ENCODE assay signal across 1 cellular context in the genomic region with DNA sequence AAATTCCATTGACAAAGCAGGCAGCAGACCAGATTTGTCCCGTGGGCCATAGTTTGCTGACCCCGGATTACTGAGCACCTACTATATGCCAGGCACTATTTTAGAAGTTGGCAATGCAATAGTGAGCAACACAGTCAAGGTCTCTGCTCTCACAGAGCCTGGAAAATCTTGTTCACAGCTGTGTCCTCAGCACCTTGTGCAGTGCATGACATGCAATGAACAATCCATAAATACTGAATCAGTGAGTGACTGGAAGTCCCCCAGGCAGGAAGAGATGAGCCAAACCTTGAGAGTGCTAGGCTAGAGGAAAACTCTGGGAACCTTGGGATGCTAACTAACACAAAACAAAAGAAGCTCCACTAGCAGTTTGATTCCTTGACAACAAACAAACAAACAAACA.
TF ChIP-seq lines count a peak whose summit lies in the region.

No MANE protein-coding gene starts in this region.

TF ChIP-seq in H1, 55 proteins besides CTCF, POLR2A, EP300 and RAD21 (continued from another document):
- TF ChIP-seq, protein P1, sequence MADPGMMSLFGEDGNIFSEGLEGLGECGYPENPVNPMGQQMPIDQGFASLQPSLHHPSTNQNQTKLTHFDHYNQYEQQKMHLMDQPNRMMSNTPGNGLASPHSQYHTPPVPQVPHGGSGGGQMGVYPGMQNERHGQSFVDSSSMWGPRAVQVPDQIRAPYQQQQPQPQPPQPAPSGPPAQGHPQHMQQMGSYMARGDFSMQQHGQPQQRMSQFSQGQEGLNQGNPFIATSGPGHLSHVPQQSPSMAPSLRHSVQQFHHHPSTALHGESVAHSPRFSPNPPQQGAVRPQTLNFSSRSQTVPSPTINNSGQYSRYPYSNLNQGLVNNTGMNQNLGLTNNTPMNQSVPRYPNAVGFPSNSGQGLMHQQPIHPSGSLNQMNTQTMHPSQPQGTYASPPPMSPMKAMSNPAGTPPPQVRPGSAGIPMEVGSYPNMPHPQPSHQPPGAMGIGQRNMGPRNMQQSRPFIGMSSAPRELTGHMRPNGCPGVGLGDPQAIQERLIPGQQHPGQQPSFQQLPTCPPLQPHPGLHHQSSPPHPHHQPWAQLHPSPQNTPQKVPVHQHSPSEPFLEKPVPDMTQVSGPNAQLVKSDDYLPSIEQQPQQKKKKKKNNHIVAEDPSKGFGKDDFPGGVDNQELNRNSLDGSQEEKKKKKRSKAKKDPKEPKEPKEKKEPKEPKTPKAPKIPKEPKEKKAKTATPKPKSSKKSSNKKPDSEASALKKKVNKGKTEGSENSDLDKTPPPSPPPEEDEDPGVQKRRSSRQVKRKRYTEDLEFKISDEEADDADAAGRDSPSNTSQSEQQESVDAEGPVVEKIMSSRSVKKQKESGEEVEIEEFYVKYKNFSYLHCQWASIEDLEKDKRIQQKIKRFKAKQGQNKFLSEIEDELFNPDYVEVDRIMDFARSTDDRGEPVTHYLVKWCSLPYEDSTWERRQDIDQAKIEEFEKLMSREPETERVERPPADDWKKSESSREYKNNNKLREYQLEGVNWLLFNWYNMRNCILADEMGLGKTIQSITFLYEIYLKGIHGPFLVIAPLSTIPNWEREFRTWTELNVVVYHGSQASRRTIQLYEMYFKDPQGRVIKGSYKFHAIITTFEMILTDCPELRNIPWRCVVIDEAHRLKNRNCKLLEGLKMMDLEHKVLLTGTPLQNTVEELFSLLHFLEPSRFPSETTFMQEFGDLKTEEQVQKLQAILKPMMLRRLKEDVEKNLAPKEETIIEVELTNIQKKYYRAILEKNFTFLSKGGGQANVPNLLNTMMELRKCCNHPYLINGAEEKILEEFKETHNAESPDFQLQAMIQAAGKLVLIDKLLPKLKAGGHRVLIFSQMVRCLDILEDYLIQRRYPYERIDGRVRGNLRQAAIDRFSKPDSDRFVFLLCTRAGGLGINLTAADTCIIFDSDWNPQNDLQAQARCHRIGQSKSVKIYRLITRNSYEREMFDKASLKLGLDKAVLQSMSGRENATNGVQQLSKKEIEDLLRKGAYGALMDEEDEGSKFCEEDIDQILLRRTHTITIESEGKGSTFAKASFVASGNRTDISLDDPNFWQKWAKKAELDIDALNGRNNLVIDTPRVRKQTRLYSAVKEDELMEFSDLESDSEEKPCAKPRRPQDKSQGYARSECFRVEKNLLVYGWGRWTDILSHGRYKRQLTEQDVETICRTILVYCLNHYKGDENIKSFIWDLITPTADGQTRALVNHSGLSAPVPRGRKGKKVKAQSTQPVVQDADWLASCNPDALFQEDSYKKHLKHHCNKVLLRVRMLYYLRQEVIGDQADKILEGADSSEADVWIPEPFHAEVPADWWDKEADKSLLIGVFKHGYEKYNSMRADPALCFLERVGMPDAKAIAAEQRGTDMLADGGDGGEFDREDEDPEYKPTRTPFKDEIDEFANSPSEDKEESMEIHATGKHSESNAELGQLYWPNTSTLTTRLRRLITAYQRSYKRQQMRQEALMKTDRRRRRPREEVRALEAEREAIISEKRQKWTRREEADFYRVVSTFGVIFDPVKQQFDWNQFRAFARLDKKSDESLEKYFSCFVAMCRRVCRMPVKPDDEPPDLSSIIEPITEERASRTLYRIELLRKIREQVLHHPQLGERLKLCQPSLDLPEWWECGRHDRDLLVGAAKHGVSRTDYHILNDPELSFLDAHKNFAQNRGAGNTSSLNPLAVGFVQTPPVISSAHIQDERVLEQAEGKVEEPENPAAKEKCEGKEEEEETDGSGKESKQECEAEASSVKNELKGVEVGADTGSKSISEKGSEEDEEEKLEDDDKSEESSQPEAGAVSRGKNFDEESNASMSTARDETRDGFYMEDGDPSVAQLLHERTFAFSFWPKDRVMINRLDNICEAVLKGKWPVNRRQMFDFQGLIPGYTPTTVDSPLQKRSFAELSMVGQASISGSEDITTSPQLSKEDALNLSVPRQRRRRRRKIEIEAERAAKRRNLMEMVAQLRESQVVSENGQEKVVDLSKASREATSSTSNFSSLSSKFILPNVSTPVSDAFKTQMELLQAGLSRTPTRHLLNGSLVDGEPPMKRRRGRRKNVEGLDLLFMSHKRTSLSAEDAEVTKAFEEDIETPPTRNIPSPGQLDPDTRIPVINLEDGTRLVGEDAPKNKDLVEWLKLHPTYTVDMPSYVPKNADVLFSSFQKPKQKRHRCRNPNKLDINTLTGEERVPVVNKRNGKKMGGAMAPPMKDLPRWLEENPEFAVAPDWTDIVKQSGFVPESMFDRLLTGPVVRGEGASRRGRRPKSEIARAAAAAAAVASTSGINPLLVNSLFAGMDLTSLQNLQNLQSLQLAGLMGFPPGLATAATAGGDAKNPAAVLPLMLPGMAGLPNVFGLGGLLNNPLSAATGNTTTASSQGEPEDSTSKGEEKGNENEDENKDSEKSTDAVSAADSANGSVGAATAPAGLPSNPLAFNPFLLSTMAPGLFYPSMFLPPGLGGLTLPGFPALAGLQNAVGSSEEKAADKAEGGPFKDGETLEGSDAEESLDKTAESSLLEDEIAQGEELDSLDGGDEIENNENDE (IDR thresholded peaks at IDR 0.05; ENCODE audit: insufficient replicate concordance, low read length): no peak
- TF ChIP-seq YY1 (IDR thresholded peaks at IDR 0.05; ENCODE audit: low read depth, low read length) (no peak), TBP (IDR thresholded peaks at IDR 0.05; ENCODE audit: low read depth, low read length) (no peak), BCL11A (IDR thresholded peaks at IDR 0.05; ENCODE audit: low read depth in 2 of 2, low read length in 2 of 2) (no peak), CREB1 (IDR thresholded peaks at IDR 0.05) (no peak), BACH1 (IDR thresholded peaks at IDR 0.05; ENCODE audit: low read length) (no peak), SIX5 (IDR thresholded peaks at IDR 0.05; ENCODE audit: low read depth, low read length) (no peak), JUN (IDR thresholded peaks at IDR 0.05; ENCODE audit: low read depth, low read length) (no peak), RNF2 (IDR thresholded peaks at IDR 0.05; ENCODE audit: borderline replicate concordance, low read depth, low read length, missing control alignments, poor library complexity, severe bottlenecking) (no peak), SP1 (IDR thresholded peaks at IDR 0.05; ENCODE audit: low read depth, low read length) (no peak), KDM5A (IDR thresholded peaks at IDR 0.05; ENCODE audit: low read length) (no peak), GABPA (IDR thresholded peaks at IDR 0.05; ENCODE audit: borderline replicate concordance, insufficient read depth, low read length) (no peak), EZH2 (IDR thresholded peaks at IDR 0.05; ENCODE audit: low read depth, low read length, severe bottlenecking) (no peak), SP2 (IDR thresholded peaks at IDR 0.05; ENCODE audit: low read length) (no peak)
TF ChIP-seq in H1: peak in this region for 0.
